8 cellular contexts compared by ENCODE assay signal in genomic region chr1:28552482-28553228, GRCh38. TPM values are rescaled to one million over a fixed set of nuclear protein-coding genes. Genes with fewer than 3 reads are reported as not detected.
A peak's percentile ranks its signal among the peaks of the same experiment; 100 is the strongest.
DNase-seq lines count a peak whose midpoint lies in the region; ATAC-seq and TF ChIP-seq lines count a peak whose summit lies in the region.

Gene TRNAU1AP (plus strand): TSS chr1:28553085. CDS start chr1:28553111, 26 bp downstream.

- TF ChIP-seq CTCF in natural killer cell (IDR thresholded peaks at IDR 0.05): no peak

- ATAC-seq in natural killer cell: peak; percentile 94 to 99 (median 96)

- intact Hi-C loops in natural killer cell (cut with micrococcal nuclease): loop anchor here (1.0 kb wide), 2 partner anchors 34 to 223 kb away; partner anchors contain the start of gene MED18

- peak; percentile 90 for TF ChIP-seq POLR2A in Raji (IDR thresholded peaks at IDR 0.05; ENCODE audit: insufficient read depth, low read depth, low read length)

- H3K4me3 ChIP-seq in H7 (ENCODE audit: insufficient read depth, low read depth, low read length): peak within 1 kb of the TSS; percentile 96

- H3K9me3 Mint-ChIP-seq in natural killer cell: no peaks in the 10 kb centered on the region

- no peaks in the 10 kb centered on the region for H3K36me3 Mint-ChIP-seq in natural killer cell

- H3K36me3 ChIP-seq in H7 (replicated peaks; ENCODE audit: control insufficient read depth, insufficient read depth, low read length): peaks cover 1% of the 10 kb centered on the region

- DNase-seq in ELR (ENCODE audit: low read depth): peak; percentile 96
- peak; percentile 98 for DNase-seq in H7
- peak; percentile 94 for DNase-seq in M059J (ENCODE audit: low read depth)
- peak; percentile 96 for DNase-seq in activated T-helper 9 cell treated with anti-CD3 and anti-CD28 coated beads, Interleukin-2, amount 50 U/mL, for 16 hours (ENCODE audit: low read depth)
- peak; percentile 94 for DNase-seq in fibroblast of peridontal ligament (ENCODE audit: extremely low read depth)
- peak; percentile 95 for DNase-seq in natural killer cell
- peak; percentile 94 to 97 (median 95) for DNase-seq in stimulated activated naive CD4-positive, alpha-beta T cell (lab: John Stamatoyannopoulos, UW)

- no peaks in the 10 kb centered on the region for H3K27me3 Mint-ChIP-seq in natural killer cell (ENCODE audit: low read depth in 2 of 2)

- peak within 1 kb of the TSS; percentile 98 for H3K4me3 Mint-ChIP-seq in natural killer cell

- H3K27me3 ChIP-seq in H7 (ENCODE audit: control insufficient read depth, insufficient read depth, low read length): no peaks in the 10 kb centered on the region

- peaks cover 17 to 19% of the 10 kb centered on the region in 2 donors for H3K4me1 Mint-ChIP-seq in natural killer cell

- peak within 1 kb of the TSS; percentile 98 to 99 for H3K27ac Mint-ChIP-seq in natural killer cell

RNA-seq across cellular contexts. Expression of gene TRNAU1AP, which starts in this region (rescaled TPM):
- total RNA-seq in H7 (2014; rRNA removed; shearing (Covaris generic)): 35.3 and 37.1 TPM in 2 replicates
- 24.0 and 32.6 TPM in 2 replicates for total RNA-seq in M059J (2014; rRNA removed; shearing (Covaris generic))
- total RNA-seq in natural killer cell: 10 to 100 TPM; 28.3 to 38.7 (median 32.1) TPM

Comparison
In these comparisons a context has a peak if more than half of its experiments do, and no peak if none do; other contexts are left out.
1. Peak in every context shown above with its lines: DNase-seq, ATAC-seq and H3K4me3 ChIP-seq.